ENCODE assay signal across 18 cellular contexts in genomic region chr4:140641105-140641555, GRCh38.
DNase-seq lines count a peak whose midpoint lies in the region; ATAC-seq and TF ChIP-seq lines count a peak whose summit lies in the region.
"Had no signal": no experiment of that assay in that cellular context is flagged by ENCODE, and none has a peak within 500 bp of the region (broad histone marks: within the 10 kb centered on the region; RNA-seq: fewer than 3 reads in every experiment).

No MANE protein-coding gene starts in this region.

- no peak overlapping the region for H3K4me3 Mint-ChIP-seq in IgD-negative memory B cell
- no peak overlapping the region for H3K4me3 Mint-ChIP-seq in activated naive CD8-positive, alpha-beta T cell treated with anti-CD3 and anti-CD28 coated beads for 36 hours
- H3K4me3 Mint-ChIP-seq: neural crest cell had no signal

- H3K36me3 ChIP-seq in mesendoderm (ENCODE audit: control insufficient read depth, insufficient read depth, low read length) (no peaks in the 10 kb centered on the region), upper lobe of right lung (peaks cover 28% of the 10 kb centered on the region)
- H3K36me3 ChIP-seq: gastrocnemius medialis had no signal

- no peak overlapping the region for H2BK15ac ChIP-seq in mesendoderm (replicated peaks; ENCODE audit: low read depth)

- peak overlapping the region; percentile 92 for H2BK120ac ChIP-seq in mesendoderm (ENCODE audit: low read depth, low read length)

- no peak overlapping the region for H4K8ac ChIP-seq in mesendoderm (ENCODE audit: low read depth, low read length)

- H3K4me1 ChIP-seq in mesendoderm (ENCODE audit: control insufficient read depth, low read depth, low read length) (peaks cover 15% of the 10 kb centered on the region), upper lobe of right lung (no peaks in the 10 kb centered on the region)
- H3K4me1 ChIP-seq: gastrocnemius medialis had no signal

- H3K79me2 ChIP-seq in mesendoderm (ENCODE audit: control insufficient read depth, insufficient read depth, low read length), result no peaks in the 10 kb centered on the region

- peak overlapping the region; percentile 91 for H3K18ac ChIP-seq in mesendoderm (ENCODE audit: low read length)

- no peaks in the 10 kb centered on the region for H3K9me3 Mint-ChIP-seq in IgD-negative memory B cell
- H3K9me3 Mint-ChIP-seq in activated naive CD8-positive, alpha-beta T cell treated with anti-CD3 and anti-CD28 coated beads for 36 hours, result no peaks in the 10 kb centered on the region
- H3K9me3 Mint-ChIP-seq: CD4-positive, alpha-beta memory T cell; neural crest cell had no signal

- WGBS in mesendoderm (ENCODE audit: extremely low coverage, insufficient coverage, low lambda C conversion rate), result no CpG with 5 or more reads among the region's 6 CpGs

- no peak for TF ChIP-seq CTCF in upper lobe of right lung (IDR thresholded peaks at IDR 0.05)

- no peaks in the 10 kb centered on the region for H3K27me3 ChIP-seq in mesendoderm (ENCODE audit: insufficient read depth, low read length, poor library complexity)
- H3K27me3 ChIP-seq in upper lobe of right lung, result no peaks in the 10 kb centered on the region
- H3K27me3 ChIP-seq: esophagus muscularis mucosa, gastrocnemius medialis had no signal

- H3K79me1 ChIP-seq in mesendoderm (ENCODE audit: low read length), result no peaks in the 10 kb centered on the region

- peaks cover 12% of the 10 kb centered on the region for H3K36me3 Mint-ChIP-seq in IgD-negative memory B cell
- H3K36me3 Mint-ChIP-seq in activated naive CD8-positive, alpha-beta T cell treated with anti-CD3 and anti-CD28 coated beads for 36 hours, result no peaks in the 10 kb centered on the region
- H3K36me3 Mint-ChIP-seq: CD4-positive, alpha-beta memory T cell had no signal

- no peaks in the 10 kb centered on the region for H3K9me3 ChIP-seq in upper lobe of right lung
- H3K9me3 ChIP-seq: esophagus muscularis mucosa, gastrocnemius medialis had no signal

- H3K4me1 Mint-ChIP-seq in IgD-negative memory B cell, result peaks cover 2 to 5% (median 4%) of the 10 kb centered on the region in 3 donors
- H3K4me1 Mint-ChIP-seq in activated naive CD8-positive, alpha-beta T cell treated with anti-CD3 and anti-CD28 coated beads for 36 hours, result peaks cover 1% of the 10 kb centered on the region
- H3K4me1 Mint-ChIP-seq: CD4-positive, alpha-beta memory T cell had no signal

- H2AK5ac ChIP-seq in mesendoderm (ENCODE audit: low read length), result no peak overlapping the region

- no peak overlapping the region for H3K23ac ChIP-seq in mesendoderm (ENCODE audit: low read length)

- H2BK5ac ChIP-seq in mesendoderm (ENCODE audit: low read length), result peak overlapping the region; percentile 33

- no peak overlapping the region for H3K4me3 ChIP-seq in mesendoderm (ENCODE audit: low read length)
- H3K4me3 ChIP-seq in upper lobe of right lung, result peak overlapping the region; percentile 39
- H3K4me3 ChIP-seq: esophagus muscularis mucosa, gastrocnemius medialis had no signal

- ATAC-seq in upper lobe of right lung, result no peak
- ATAC-seq: gastrocnemius medialis had no signal

- H3K56ac ChIP-seq in mesendoderm (ENCODE audit: low read length), result peak overlapping the region; percentile 54

- H3K27ac ChIP-seq in mesendoderm (ENCODE audit: low read depth, low read length), result peak overlapping the region; percentile 82
- peak overlapping the region; percentile 60 for H3K27ac ChIP-seq in upper lobe of right lung
- H3K27ac ChIP-seq: esophagus muscularis mucosa, gastrocnemius medialis had no signal

- peak overlapping the region; percentile 74 for H3K4ac ChIP-seq in mesendoderm (ENCODE audit: low read depth, low read length)

- no peak overlapping the region for H4K5ac ChIP-seq in mesendoderm (ENCODE audit: low read length)

- H3K27ac Mint-ChIP-seq in IgD-negative memory B cell, result peak overlapping the region in 2 of 3 donors; percentile 59 to 75
- H3K27ac Mint-ChIP-seq in activated naive CD8-positive, alpha-beta T cell treated with anti-CD3 and anti-CD28 coated beads for 36 hours, result no peak overlapping the region
- H3K27ac Mint-ChIP-seq: CD4-positive, alpha-beta memory T cell had no signal

- H3K27me3 Mint-ChIP-seq in IgD-negative memory B cell, result no peaks in the 10 kb centered on the region
- peaks cover 6% of the 10 kb centered on the region for H3K27me3 Mint-ChIP-seq in activated naive CD8-positive, alpha-beta T cell treated with anti-CD3 and anti-CD28 coated beads for 36 hours

- intact Hi-C loops in upper lobe of right lung (cut with DNase I), result no loop called here

- no peak overlapping the region for H3K4me2 ChIP-seq in mesendoderm (ENCODE audit: low read length)

- H3K9ac ChIP-seq in mesendoderm (ENCODE audit: low read length), result peak overlapping the region; percentile 7

- DNase-seq in cerebellar cortex (ENCODE audit: low spot score) (peak; percentile 28), mesendoderm (no peak), upper lobe of right lung (no peak), NCI-H146 (lab: John Stamatoyannopoulos, UW) (no peak)
- DNase-seq in stimulated activated naive CD4-positive, alpha-beta T cell treated with Interleukin-2 at 50 U/mL for 16 hours (lab: John Stamatoyannopoulos, UW), result no peak
- DNase-seq in activated naive CD8-positive, alpha-beta T cell treated with anti-CD3 and anti-CD28 coated beads for 36 hours, result no peak
- DNase-seq: activated CD4-positive, alpha-beta T cell treated with anti-CD3 and anti-CD28 coated beads for 4 hours; activated naive CD4-positive, alpha-beta T cell treated with anti-CD3 and anti-CD28 coated beads, Interleukin-2, amount 50 U/mL, for 16 hours; CD4-positive, alpha-beta memory T cell; DMS79; effector CD4-positive, alpha-beta T cell; gastrocnemius medialis; NCI-H1092; OCI-M1; SHP77 treated with DMSO at 0.1 percent for 48 hours had no signal
